Comparison of ENCODE assay signal across 19 cellular contexts in the genomic region with DNA sequence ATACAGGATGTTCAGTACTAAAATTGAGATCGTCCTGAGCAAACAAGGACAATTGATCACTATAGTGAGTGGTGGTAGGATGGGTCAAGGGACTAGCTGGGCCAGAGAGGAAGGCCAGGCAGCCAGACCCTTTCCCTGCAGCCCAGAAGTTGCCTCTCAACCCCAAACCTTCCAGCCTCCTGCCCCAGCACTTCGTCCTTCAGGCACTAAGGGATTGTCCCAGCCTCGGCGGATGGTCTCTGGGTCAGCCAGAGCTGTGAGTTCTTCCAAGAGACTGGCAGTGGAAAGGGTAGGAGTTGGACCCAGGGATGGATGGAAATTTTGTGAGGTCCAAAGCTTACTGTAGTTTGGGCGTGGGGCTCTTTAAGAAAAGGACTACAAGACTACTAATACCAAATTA. TPM values are rescaled to one million over a fixed set of nuclear protein-coding genes. Genes with fewer than 3 reads are reported as not detected.
DNase-seq lines count a peak whose midpoint lies in the region; ATAC-seq and TF ChIP-seq lines count a peak whose summit lies in the region.
"Had no signal": no experiment of that assay in that cellular context is flagged by ENCODE, and none has a peak within 500 bp of the region (broad histone marks: within the 10 kb centered on the region; RNA-seq: fewer than 3 reads in every experiment).

No MANE protein-coding gene starts in this region.

- no peaks in the 10 kb centered on the region for H3K36me3 ChIP-seq in lower lobe of right lung
- H3K36me3 ChIP-seq: adrenal gland, cardiac muscle cell, pancreas, tibial artery had no signal

- H3K4me3 Mint-ChIP-seq in natural killer cell (peak overlapping the region; percentile 42), WTC11 (peak overlapping the region; percentile 54), naive B cell (peak overlapping the region; percentile 64 to 82 (median 76)), type B pancreatic cell (peak overlapping the region; percentile 69)
- no peak overlapping the region for H3K4me3 Mint-ChIP-seq in natural killer cell treated with Interleukin-12 subunit alpha and Interleukin-12 subunit beta and Interleukin-15 and Interleukin-18, amount 100 ng/mL, for 72 hours
- H3K4me3 Mint-ChIP-seq in activated CD8-positive, alpha-beta T cell treated with anti-CD3 and anti-CD28 coated beads for 36 hours: no peak overlapping the region
- H3K4me3 Mint-ChIP-seq: T-helper 2 cell treated with Interferon-gamma antibody and Interleukin-4, amounts not matched to agents 5 μg/mL and 100 μg/mL, for 36 hours had no signal

- no peak overlapping the region for H3K4me3 ChIP-seq in lower lobe of right lung

- H3K4me1 Mint-ChIP-seq in natural killer cell (peaks cover 10% of the 10 kb centered on the region in 2 donors), WTC11 (peaks cover 10% of the 10 kb centered on the region), naive B cell (peaks cover 14 to 15% (median 15%) of the 10 kb centered on the region in 3 donors), type B pancreatic cell (ENCODE audit: unreplicated experiment) (peaks cover 16% of the 10 kb centered on the region)
- peaks cover 10 to 14% of the 10 kb centered on the region in 2 donors for H3K4me1 Mint-ChIP-seq in natural killer cell treated with Interleukin-12 subunit alpha and Interleukin-12 subunit beta and Interleukin-15 and Interleukin-18, amount 100 ng/mL, for 72 hours (ENCODE audit: low read depth in 2 of 2)
- peaks cover 9% of the 10 kb centered on the region for H3K4me1 Mint-ChIP-seq in activated CD8-positive, alpha-beta T cell treated with anti-CD3 and anti-CD28 coated beads for 36 hours (ENCODE audit: low read depth)

- H3K27me3 ChIP-seq in lower lobe of right lung (ENCODE audit: low read depth): peaks cover 85% of the 10 kb centered on the region

- H3K4me1 ChIP-seq in lower lobe of right lung: peaks cover 24% of the 10 kb centered on the region

- CTCF ChIA-PET in WTC11 (lab: Charles Lee): interaction anchor here (0.8 to 1.1 kb wide), 4 partner anchors 18 to 74 kb away, joined by 3 to 6 read pairs (median 4); no protein-coding TSS in a partner anchor
- CTCF ChIA-PET in activated CD8-positive, alpha-beta T cell treated with anti-CD3 and anti-CD28 coated beads for 36 hours (lab: Charles Lee): interaction anchor here (1.0 to 1.1 kb wide), 2 partner anchors 11 to 74 kb away, joined by 3 read pairs; no protein-coding TSS in a partner anchor

- H3K9me3 Mint-ChIP-seq in natural killer cell (no peaks in the 10 kb centered on the region), WTC11 (no peaks in the 10 kb centered on the region), naive B cell (no peaks in the 10 kb centered on the region), type B pancreatic cell (no peaks in the 10 kb centered on the region)
- H3K9me3 Mint-ChIP-seq in natural killer cell treated with Interleukin-12 subunit alpha and Interleukin-12 subunit beta and Interleukin-15 and Interleukin-18, amount 100 ng/mL, for 72 hours: no peaks in the 10 kb centered on the region
- no peaks in the 10 kb centered on the region for H3K9me3 Mint-ChIP-seq in activated CD8-positive, alpha-beta T cell treated with anti-CD3 and anti-CD28 coated beads for 36 hours
- H3K9me3 Mint-ChIP-seq: T-helper 2 cell treated with Interferon-gamma antibody and Interleukin-4, amounts not matched to agents 5 μg/mL and 100 μg/mL, for 36 hours had no signal

- no peak overlapping the region for H3K27ac Mint-ChIP-seq in natural killer cell
- H3K27ac Mint-ChIP-seq in natural killer cell treated with Interleukin-12 subunit alpha and Interleukin-12 subunit beta and Interleukin-15 and Interleukin-18, amount 100 ng/mL, for 72 hours: no peak overlapping the region
- H3K27ac Mint-ChIP-seq in WTC11: no peak overlapping the region
- H3K27ac Mint-ChIP-seq in naive B cell: no peak overlapping the region
- H3K27ac Mint-ChIP-seq in type B pancreatic cell: no peak overlapping the region
- no peak overlapping the region for H3K27ac Mint-ChIP-seq in activated CD8-positive, alpha-beta T cell treated with anti-CD3 and anti-CD28 coated beads for 36 hours
- H3K27ac Mint-ChIP-seq: activated CD4-positive, alpha-beta T cell treated with anti-CD3 and anti-CD28 coated beads for 36 hours; T-helper 2 cell treated with Interferon-gamma antibody and Interleukin-4, amounts not matched to agents 5 μg/mL and 100 μg/mL, for 36 hours had no signal

- H3K27me3 Mint-ChIP-seq in natural killer cell (ENCODE audit: low read depth in 2 of 2) (peaks cover 43 to 54% of the 10 kb centered on the region in 2 donors), WTC11 (ENCODE audit: low read depth) (peaks cover 91% of the 10 kb centered on the region), naive B cell (peaks cover 58 to 84% (median 74%) of the 10 kb centered on the region in 3 donors), type B pancreatic cell (peaks cover 88% of the 10 kb centered on the region)
- H3K27me3 Mint-ChIP-seq in natural killer cell treated with Interleukin-12 subunit alpha and Interleukin-12 subunit beta and Interleukin-15 and Interleukin-18, amount 100 ng/mL, for 72 hours: peaks cover 51 to 53% of the 10 kb centered on the region in 2 donors
- peaks cover 71% of the 10 kb centered on the region for H3K27me3 Mint-ChIP-seq in activated CD8-positive, alpha-beta T cell treated with anti-CD3 and anti-CD28 coated beads for 36 hours

- no peak overlapping the region for H3K27ac ChIP-seq in lower lobe of right lung
- H3K27ac ChIP-seq: adrenal gland, cardiac muscle cell, pancreas, tibial artery had no signal

- intact Hi-C loops in natural killer cell (cut with micrococcal nuclease): no loop called here
- intact Hi-C loops in lower lobe of right lung (cut with DNase I): no loop called here
- intact Hi-C loops in activated CD8-positive, alpha-beta T cell treated with anti-CD3 and anti-CD28 coated beads for 36 hours (cut with micrococcal nuclease): no loop called here

- no peaks in the 10 kb centered on the region for H3K36me3 Mint-ChIP-seq in natural killer cell
- H3K36me3 Mint-ChIP-seq in natural killer cell treated with Interleukin-12 subunit alpha and Interleukin-12 subunit beta and Interleukin-15 and Interleukin-18, amount 100 ng/mL, for 72 hours: no peaks in the 10 kb centered on the region
- H3K36me3 Mint-ChIP-seq in WTC11: no peaks in the 10 kb centered on the region
- H3K36me3 Mint-ChIP-seq in naive B cell: no peaks in the 10 kb centered on the region
- no peaks in the 10 kb centered on the region for H3K36me3 Mint-ChIP-seq in type B pancreatic cell
- no peaks in the 10 kb centered on the region for H3K36me3 Mint-ChIP-seq in activated CD8-positive, alpha-beta T cell treated with anti-CD3 and anti-CD28 coated beads for 36 hours (ENCODE audit: low read depth)

- TF ChIP-seq CTCF in natural killer cell (IDR thresholded peaks at IDR 0.05): no peak
- no peak for TF ChIP-seq CTCF in WTC11 (IDR thresholded peaks at IDR 0.05)
- no peak for TF ChIP-seq CTCF in type B pancreatic cell (conservative IDR thresholded peaks at IDR 0.05)
- TF ChIP-seq CTCF in lower lobe of right lung (IDR thresholded peaks at IDR 0.05): no peak
- TF ChIP-seq CTCF in activated CD8-positive, alpha-beta T cell treated with anti-CD3 and anti-CD28 coated beads for 36 hours (IDR thresholded peaks at IDR 0.05): no peak

- H3K9me3 ChIP-seq in lower lobe of right lung: no peaks in the 10 kb centered on the region
- H3K9me3 ChIP-seq: pancreas, tibial artery had no signal

- ATAC-seq in natural killer cell (no peak), WTC11 (no peak), naive B cell (ENCODE audit: low read depth in 2 of 2) (no peak), lower lobe of right lung (no peak)
- ATAC-seq in natural killer cell treated with Interleukin-12 subunit alpha and Interleukin-12 subunit beta and Interleukin-15 and Interleukin-18, amount 100 ng/mL, for 72 hours: no peak
- ATAC-seq in activated CD8-positive, alpha-beta T cell treated with anti-CD3 and anti-CD28 coated beads for 36 hours: no peak
- ATAC-seq: Right ventricle myocardium inferior had no signal

- no peak for DNase-seq in natural killer cell
- DNase-seq in natural killer cell treated with Interleukin-12 subunit alpha and Interleukin-12 subunit beta and Interleukin-15 and Interleukin-18, amount 100 ng/mL, for 72 hours (ENCODE audit: low spot score): no peak
- DNase-seq in WTC11 (ENCODE audit: low spot score): no peak
- DNase-seq in naive B cell: no peak
- DNase-seq in type B pancreatic cell (ENCODE audit: extremely low spot score, unreplicated experiment): no peak
- DNase-seq in lower lobe of right lung: no peak
- no peak for DNase-seq in activated CD8-positive, alpha-beta T cell treated with anti-CD3 and anti-CD28 coated beads for 36 hours
- no peak for DNase-seq in SW 1271 (lab: John Stamatoyannopoulos, UW)
- DNase-seq: AML-193; effector memory CD4-positive, alpha-beta T cell; NCI-H2029 treated with DMSO at 0.1 percent for 48 hours; small intestine had no signal

- POLR2A ChIA-PET in WTC11 (lab: Charles Lee): interaction anchor here (0.5 kb wide), 1 partner anchor 17 kb away, joined by 3 read pairs; no protein-coding TSS in a partner anchor
- POLR2A ChIA-PET in activated CD8-positive, alpha-beta T cell treated with anti-CD3 and anti-CD28 coated beads for 36 hours (lab: Charles Lee): no interaction called here

TF ChIP-seq in WTC11, 78 proteins besides CTCF, POLR2A, EP300 and RAD21:
- TF ChIP-seq ZNF263 (CRISPR knock-in tag; IDR thresholded peaks at IDR 0.05; ENCODE audit: low read depth) (no peak), ZNF232 (CRISPR knock-in tag; IDR thresholded peaks at IDR 0.05) (no peak), JUN (CRISPR knock-in tag; IDR thresholded peaks at IDR 0.05) (no peak), E2F4 (CRISPR knock-in tag; IDR thresholded peaks at IDR 0.05; ENCODE audit: borderline replicate concordance, low read depth) (no peak)

RNA-seq across cellular contexts. Expression of gene LMO1, which starts 3.6 kb away (rescaled TPM):
- total RNA-seq in natural killer cell: not detected
- total RNA-seq in natural killer cell treated with Interleukin-12 subunit alpha and Interleukin-12 subunit beta and Interleukin-15 and Interleukin-18, amount 100 ng/mL, for 72 hours: not detected
- total RNA-seq in WTC11 (2021): 0.39 to 0.44 TPM (median 0.44 TPM) in 3 replicates
- polyA plus RNA-seq in naive B cell (ENCODE audit: low read depth in 6 of 6): not detected
- 2.1 and 2.7 TPM in 2 replicates for total RNA-seq in type B pancreatic cell (ENCODE audit: low replicate concordance)
- not detected for total RNA-seq in lower lobe of right lung
- not detected for total RNA-seq in activated CD8-positive, alpha-beta T cell treated with anti-CD3 and anti-CD28 coated beads for 36 hours
- total RNA-seq: activated CD4-positive, alpha-beta T cell treated with anti-CD3 and anti-CD28 coated beads for 36 hours had no signal
- polyA plus RNA-seq: small intestine had no signal

Comparison
In these comparisons a context has a peak if more than half of its experiments do, and no peak if none do; other contexts are left out.
1. H3K4me3 Mint-ChIP-seq: peak in natural killer cell (single experiment), WTC11 (single experiment), naive B cell (8 of 8) and type B pancreatic cell (single experiment); none in natural killer cell treated with Interleukin-12 subunit alpha and Interleukin-12 subunit beta and Interleukin-15 and Interleukin-18, amount 100 ng/mL, for 72 hours (single experiment) and activated CD8-positive, alpha-beta T cell treated with anti-CD3 and anti-CD28 coated beads for 36 hours (single experiment).